In genomic region chr3:113035387-113035982, GRCh38 we compare ENCODE assay signal across 8 cellular contexts.
DNase-seq lines count a peak whose midpoint lies in the region; ATAC-seq and TF ChIP-seq lines count a peak whose summit lies in the region.

No MANE protein-coding gene starts in this region.

- POLR2A ChIA-PET in HEK293T (lab: Yijun Ruan, JAX), result no interaction called here

- CTCF ChIA-PET in HEK293T (lab: Yijun Ruan, JAX), result interaction anchor here (0.7 to 1.0 kb wide), 3 partner anchors 15 to 253 kb away, joined by 3 to 4 read pairs (median 3); no protein-coding TSS in a partner anchor

- H3K4me1 Mint-ChIP-seq in effector memory CD8-positive, alpha-beta T cell (ENCODE audit: low read depth in 2 of 2), result no peaks in the 10 kb centered on the region
- no peaks in the 10 kb centered on the region for H3K4me1 Mint-ChIP-seq in memory B cell

- DNase-seq in 8988T (peak; percentile 26), ELR (ENCODE audit: low read depth) (peak; percentile 73), HEK293T (ENCODE audit: extremely low spot score) (peak; percentile 73), NCI-H146 (lab: John Stamatoyannopoulos, UW) (peak; percentile 59), T-helper 9 cell (peak; percentile 6), memory B cell (ENCODE audit: low spot score in 2 of 2) (peak; percentile 44 to 55), cerebellar nuclear complex (lab: John Stamatoyannopoulos, UW) (no peak)
- DNase-seq in effector memory CD8-positive, alpha-beta T cell, result peak; percentile 47 to 53 (median 49)

- H3K36me3 Mint-ChIP-seq in effector memory CD8-positive, alpha-beta T cell (ENCODE audit: insufficient read depth), result no peaks in the 10 kb centered on the region
- no peaks in the 10 kb centered on the region for H3K36me3 Mint-ChIP-seq in memory B cell

- H3K4me3 Mint-ChIP-seq in effector memory CD8-positive, alpha-beta T cell, result no peak overlapping the region
- H3K4me3 Mint-ChIP-seq in memory B cell, result no peak overlapping the region

- peak; percentile 71 for ATAC-seq in effector memory CD8-positive, alpha-beta T cell (replicated peaks)
- ATAC-seq in memory B cell (ENCODE audit: low read depth), result peak; percentile 73

- no peaks in the 10 kb centered on the region for H3K9me3 Mint-ChIP-seq in effector memory CD8-positive, alpha-beta T cell
- no peaks in the 10 kb centered on the region for H3K9me3 Mint-ChIP-seq in memory B cell

- H3K27me3 Mint-ChIP-seq in effector memory CD8-positive, alpha-beta T cell, result no peaks in the 10 kb centered on the region
- no peaks in the 10 kb centered on the region for H3K27me3 Mint-ChIP-seq in memory B cell

- no peak overlapping the region for H3K27ac Mint-ChIP-seq in effector memory CD8-positive, alpha-beta T cell
- no peak overlapping the region for H3K27ac Mint-ChIP-seq in memory B cell

TF ChIP-seq in HEK293T, 16 proteins besides CTCF, POLR2A, EP300 and RAD21:
- TF ChIP-seq BHLHE40 (IDR thresholded peaks at IDR 0.05; ENCODE audit: borderline replicate concordance) (no peak), LEF1 (IDR thresholded peaks at IDR 0.05; ENCODE audit: borderline replicate concordance) (no peak), CTBP1 (IDR thresholded peaks at IDR 0.05; ENCODE audit: borderline replicate concordance) (no peak), ELF4 (IDR thresholded peaks at IDR 0.05) (no peak), FOXA1 (IDR thresholded peaks at IDR 0.05) (no peak), FOXK2 (IDR thresholded peaks at IDR 0.05) (no peak), FOXM1 (IDR thresholded peaks at IDR 0.05; ENCODE audit: borderline replicate concordance) (no peak), L3MBTL2 (conservative IDR thresholded peaks at IDR 0.05) (no peak), NFRKB (IDR thresholded peaks at IDR 0.05) (no peak), SUZ12 (IDR thresholded peaks at IDR 0.05) (no peak), SP1 (IDR thresholded peaks at IDR 0.05) (no peak), ARNT (IDR thresholded peaks at IDR 0.05) (no peak), PKNOX1 (IDR thresholded peaks at IDR 0.05) (no peak), ZNF384 (IDR thresholded peaks at IDR 0.05) (no peak)

Comparison
In these comparisons a context has a peak if more than half of its experiments do, and no peak if none do; other contexts are left out.
1. DNase-seq: peak in 8988T (single experiment), ELR (single experiment), HEK293T (single experiment), NCI-H146 (single experiment), T-helper 9 cell (single experiment), effector memory CD8-positive, alpha-beta T cell (3 of 3) and memory B cell (2 of 2); none in cerebellar nuclear complex (0 of 2).